Comparison of ENCODE assay signal across 24 cellular contexts in the genomic region with DNA sequence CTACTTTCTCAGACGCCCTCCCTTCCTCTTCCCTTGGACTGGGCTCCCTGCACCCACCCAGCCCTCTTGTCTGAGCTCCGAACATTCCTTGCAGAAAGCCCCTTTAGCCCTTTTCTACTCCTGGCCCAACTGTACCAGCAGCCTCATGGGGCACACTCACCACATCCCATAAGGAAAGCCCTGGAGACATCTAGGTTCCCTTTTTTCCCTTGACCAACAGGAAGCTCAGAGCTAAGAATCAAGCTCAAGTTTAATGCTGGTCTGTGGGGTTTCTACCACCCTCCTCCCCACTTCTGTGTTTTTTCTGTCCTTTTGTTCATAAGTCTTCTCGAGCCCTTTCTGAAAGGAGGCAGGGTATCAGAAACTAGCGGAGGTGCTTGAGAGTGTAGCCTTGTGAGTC. TPM values are rescaled to one million over a fixed set of nuclear protein-coding genes. Genes with fewer than 3 reads are reported as not detected.
"Had no signal": no experiment of that assay in that cellular context is flagged by ENCODE, and none has a peak within 500 bp of the region (broad histone marks: within the 10 kb centered on the region; RNA-seq: fewer than 3 reads in every experiment).

No MANE protein-coding gene starts in this region.

- DNase-seq: activated naive CD8-positive, alpha-beta T cell treated with anti-CD3 and anti-CD28 coated beads for 36 hours; activated T-cell treated with anti-CD3 and anti-CD28 coated beads, Interleukin-2, amount 50 U/mL, for 1 hour; heart right ventricle; left colon; lower lobe of right lung; mesendoderm; naive B cell; small intestine; stimulated activated CD4-positive, alpha-beta T cell treated with anti-CD3 and anti-CD28 coated beads, Interleukin-2, amount 100 ng/mL, for 24 hours; T-helper 9 cell; testis had no signal

- H3K27me3 ChIP-seq: heart right ventricle, testis, vagina had no signal

- H3K9me3 Mint-ChIP-seq: activated naive CD8-positive, alpha-beta T cell treated with anti-CD3 and anti-CD28 coated beads for 36 hours; central memory CD8-positive, alpha-beta T cell; naive B cell; neural crest cell; stimulated activated effector memory CD8-positive, alpha-beta T cell treated with anti-CD3 and anti-CD28 coated beads, Interleukin-12 subunit alpha, Interleukin-12 subunit beta, amount 100 ng/mL, for 72 hours; type B pancreatic cell; WTC11 had no signal

- H3K4me3 Mint-ChIP-seq: activated naive CD8-positive, alpha-beta T cell treated with anti-CD3 and anti-CD28 coated beads for 36 hours; central memory CD8-positive, alpha-beta T cell; naive B cell; neural crest cell; stimulated activated effector memory CD8-positive, alpha-beta T cell treated with anti-CD3 and anti-CD28 coated beads, Interleukin-12 subunit alpha, Interleukin-12 subunit beta, amount 100 ng/mL, for 72 hours; type B pancreatic cell; WTC11 had no signal

- H3K4me1 ChIP-seq: lower lobe of right lung, testis, vagina had no signal

- ATAC-seq: heart right ventricle; left colon; lower lobe of right lung; sciatic nerve; stimulated activated effector memory CD8-positive, alpha-beta T cell treated with anti-CD3 and anti-CD28 coated beads, Interleukin-12 subunit alpha, Interleukin-12 subunit beta, amount 100 ng/mL, for 72 hours; WTC11 had no signal

- H3K27ac ChIP-seq: epithelial cell of prostate, lower lobe of right lung, testis, vagina had no signal

- H3K4me1 Mint-ChIP-seq: activated naive CD8-positive, alpha-beta T cell treated with anti-CD3 and anti-CD28 coated beads for 36 hours; central memory CD8-positive, alpha-beta T cell; neural crest cell; stimulated activated effector memory CD8-positive, alpha-beta T cell treated with anti-CD3 and anti-CD28 coated beads, Interleukin-12 subunit alpha, Interleukin-12 subunit beta, amount 100 ng/mL, for 72 hours; WTC11 had no signal

- H3K27ac Mint-ChIP-seq: activated naive CD8-positive, alpha-beta T cell treated with anti-CD3 and anti-CD28 coated beads for 36 hours; stimulated activated effector memory CD8-positive, alpha-beta T cell treated with anti-CD3 and anti-CD28 coated beads, Interleukin-12 subunit alpha, Interleukin-12 subunit beta, amount 100 ng/mL, for 72 hours; type B pancreatic cell; WTC11 had no signal

- H3K36me3 Mint-ChIP-seq: activated naive CD8-positive, alpha-beta T cell treated with anti-CD3 and anti-CD28 coated beads for 36 hours; naive B cell; stimulated activated effector memory CD8-positive, alpha-beta T cell treated with anti-CD3 and anti-CD28 coated beads, Interleukin-12 subunit alpha, Interleukin-12 subunit beta, amount 100 ng/mL, for 72 hours; WTC11 had no signal

- H3K9me3 ChIP-seq: heart right ventricle, lower lobe of right lung, testis, vagina had no signal

- H3K27me3 Mint-ChIP-seq: activated naive CD8-positive, alpha-beta T cell treated with anti-CD3 and anti-CD28 coated beads for 36 hours; type B pancreatic cell had no signal

- H3K4me3 ChIP-seq: heart right ventricle, lower lobe of right lung, testis, vagina had no signal

RNA-seq across cellular contexts. Expression of a gene that starts 19.0 kb away (rescaled TPM):
- total RNA-seq: fibroblast of villous mesenchyme, neural crest cell had no signal

RNA-seq across cellular contexts. Expression of a gene that starts 35.5 kb away (rescaled TPM):
- total RNA-seq: activated naive CD8-positive, alpha-beta T cell treated with anti-CD3 and anti-CD28 coated beads for 36 hours; astrocyte; fibroblast of villous mesenchyme; left colon; osteoblast; posterior vena cava; renal cortical epithelial cell; vagina had no signal
